ENCODE assay signal across 1 cellular context in the genomic region with DNA sequence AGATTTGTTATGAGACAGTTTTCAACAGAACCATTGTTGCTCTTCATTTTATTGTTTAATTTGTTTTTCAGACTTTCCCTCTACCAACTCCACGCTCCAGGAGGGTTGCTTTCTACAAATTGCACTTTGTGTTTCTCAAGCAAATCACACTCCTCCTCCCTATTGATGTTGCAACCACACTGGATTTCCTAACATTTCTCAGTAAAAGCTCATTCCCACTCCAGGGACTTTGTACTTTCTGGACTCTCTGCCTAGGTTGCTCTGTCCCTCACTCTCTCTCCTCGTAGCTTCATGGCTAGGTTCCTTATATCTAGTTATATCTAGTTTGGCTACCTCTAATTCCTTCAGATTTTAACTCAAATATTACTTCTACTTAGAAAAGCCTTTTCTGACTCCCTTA.
TF ChIP-seq lines count a peak whose summit lies in the region.

No MANE protein-coding gene starts in this region.

TF ChIP-seq in A549, 52 proteins besides CTCF, POLR2A, EP300 and RAD21:
- TF ChIP-seq PBX3 (IDR thresholded peaks at IDR 0.05): no peak
- TF ChIP-seq, protein P1, sequence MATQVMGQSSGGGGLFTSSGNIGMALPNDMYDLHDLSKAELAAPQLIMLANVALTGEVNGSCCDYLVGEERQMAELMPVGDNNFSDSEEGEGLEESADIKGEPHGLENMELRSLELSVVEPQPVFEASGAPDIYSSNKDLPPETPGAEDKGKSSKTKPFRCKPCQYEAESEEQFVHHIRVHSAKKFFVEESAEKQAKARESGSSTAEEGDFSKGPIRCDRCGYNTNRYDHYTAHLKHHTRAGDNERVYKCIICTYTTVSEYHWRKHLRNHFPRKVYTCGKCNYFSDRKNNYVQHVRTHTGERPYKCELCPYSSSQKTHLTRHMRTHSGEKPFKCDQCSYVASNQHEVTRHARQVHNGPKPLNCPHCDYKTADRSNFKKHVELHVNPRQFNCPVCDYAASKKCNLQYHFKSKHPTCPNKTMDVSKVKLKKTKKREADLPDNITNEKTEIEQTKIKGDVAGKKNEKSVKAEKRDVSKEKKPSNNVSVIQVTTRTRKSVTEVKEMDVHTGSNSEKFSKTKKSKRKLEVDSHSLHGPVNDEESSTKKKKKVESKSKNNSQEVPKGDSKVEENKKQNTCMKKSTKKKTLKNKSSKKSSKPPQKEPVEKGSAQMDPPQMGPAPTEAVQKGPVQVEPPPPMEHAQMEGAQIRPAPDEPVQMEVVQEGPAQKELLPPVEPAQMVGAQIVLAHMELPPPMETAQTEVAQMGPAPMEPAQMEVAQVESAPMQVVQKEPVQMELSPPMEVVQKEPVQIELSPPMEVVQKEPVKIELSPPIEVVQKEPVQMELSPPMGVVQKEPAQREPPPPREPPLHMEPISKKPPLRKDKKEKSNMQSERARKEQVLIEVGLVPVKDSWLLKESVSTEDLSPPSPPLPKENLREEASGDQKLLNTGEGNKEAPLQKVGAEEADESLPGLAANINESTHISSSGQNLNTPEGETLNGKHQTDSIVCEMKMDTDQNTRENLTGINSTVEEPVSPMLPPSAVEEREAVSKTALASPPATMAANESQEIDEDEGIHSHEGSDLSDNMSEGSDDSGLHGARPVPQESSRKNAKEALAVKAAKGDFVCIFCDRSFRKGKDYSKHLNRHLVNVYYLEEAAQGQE (IDR thresholded peaks at IDR 0.05): no peak
- TF ChIP-seq ZNF302 (CRISPR knock-in tag; IDR thresholded peaks at IDR 0.05): no peak
- no peak for TF ChIP-seq HOXA7 (CRISPR knock-in tag; IDR thresholded peaks at IDR 0.05)
- TF ChIP-seq HEYL (CRISPR knock-in tag; IDR thresholded peaks at IDR 0.05): no peak
- TF ChIP-seq CEBPB (IDR thresholded peaks at IDR 0.05): peak in 1 of 2 experiments; percentile 52; a peak in 1 of 4 replicates
- TF ChIP-seq ZFP36 (IDR thresholded peaks at IDR 0.05; ENCODE audit: borderline replicate concordance, partially characterized antibody): no peak
- no peak for TF ChIP-seq RFX5 (IDR thresholded peaks at IDR 0.05)
